8 cellular contexts compared by ENCODE assay signal in genomic region chr17:82457071-82457789, GRCh38. TPM values are rescaled to one million over a fixed set of nuclear protein-coding genes. Genes with fewer than 3 reads are reported as not detected.
DNase-seq lines count a peak whose midpoint lies in the region; ATAC-seq and TF ChIP-seq lines count a peak whose summit lies in the region.

No MANE protein-coding gene starts in this region.

- H3K27me3 ChIP-seq in esophagus (ENCODE audit: control insufficient read depth in 1 of 2, insufficient read depth in 2 of 2, low read length in 2 of 2): no peaks in the 10 kb centered on the region
- H3K27me3 ChIP-seq in ovary: no peaks in the 10 kb centered on the region

- H3K36me3 ChIP-seq in esophagus (ENCODE audit: control insufficient read depth in 2 of 2, insufficient read depth in 2 of 2, low read length in 1 of 2): peaks cover 0 to 11% of the 10 kb centered on the region in 2 donors
- H3K36me3 ChIP-seq in ovary: no peaks in the 10 kb centered on the region

- TF ChIP-seq EP300 in ovary (IDR thresholded peaks at IDR 0.05): no peak

- no peaks in the 10 kb centered on the region for H3K9me3 ChIP-seq in esophagus (ENCODE audit: control insufficient read depth in 2 of 2, insufficient read depth in 1 of 2, low read depth in 1 of 2, low read length in 1 of 2)
- H3K9me3 ChIP-seq in ovary: no peaks in the 10 kb centered on the region

- WGBS in esophagus, 2 donors: 54 to 74% methylated on average over 9 of the region's 9 CpGs
- WGBS in ovary, 3 donors: 10 to 21% (median 18%) methylated on average over 9 of the region's 9 CpGs

- DNase-seq in GM20000 (ENCODE audit: low spot score) (peak; percentile 39), SHP77 treated with DMSO at 0.1 percent for 48 hours (lab: John Stamatoyannopoulos, UW) (peak; percentile 11), ovary (no peak), DMS79 (lab: John Stamatoyannopoulos, UW) (no peak)

- H3K27ac ChIP-seq in esophagus (ENCODE audit: low read depth in 2 of 2, low read length in 1 of 2): peak overlapping the region; percentile 94 to 100
- peak overlapping the region; percentile 44 to 100 for H3K27ac ChIP-seq in ovary

- intact Hi-C loops in ovary (cut with DNase I): no loop called here

- no peak for TF ChIP-seq CTCF in GM20000 (IDR thresholded peaks at IDR 0.05; ENCODE audit: extremely low read depth, missing control alignments)
- TF ChIP-seq CTCF in ovary (IDR thresholded peaks at IDR 0.05): no peak

- no peak for TF ChIP-seq POLR2A in ovary (IDR thresholded peaks at IDR 0.05)

- peaks cover 0 to 8% of the 10 kb centered on the region in 2 donors for H3K4me1 ChIP-seq in esophagus (ENCODE audit: control insufficient read depth in 2 of 2, insufficient read depth in 2 of 2, low read length in 1 of 2)
- H3K4me1 ChIP-seq in ovary (ENCODE audit: insufficient read depth): peaks cover 20% of the 10 kb centered on the region

- H3K4me3 ChIP-seq in esophagus (ENCODE audit: low read depth in 1 of 2, low read length in 2 of 2) (peak overlapping the region in 1 of 2 donors; percentile 67), ovary (peak overlapping the region; percentile 97)

- no peak for ATAC-seq in HG03457 (IDR thresholded peaks at IDR 0.05; ENCODE audit: unreplicated experiment)
- no peak for ATAC-seq in HG03139 (IDR thresholded peaks at IDR 0.05; ENCODE audit: unreplicated experiment)
- no peak for ATAC-seq in GM19463 (IDR thresholded peaks at IDR 0.05; ENCODE audit: unreplicated experiment)

RNA-seq across cellular contexts. Expression of gene NARF, which starts 1.3 kb away (rescaled TPM):
- polyA plus RNA-seq in esophagus (10 to 100 TPM; 31.1 to 53.3 TPM), ovary (10 to 100 TPM; 29.6 to 37.8 TPM)
- 10 to 100 TPM; 39.7 to 52.7 (median 49.8) TPM for total RNA-seq in ovary

RNA-seq across cellular contexts. Expression of gene CYBC1, which starts 6.7 kb away (rescaled TPM):
- polyA plus RNA-seq in esophagus (10 to 100 TPM; 27.5 to 28.1 TPM), ovary (10 to 100 TPM; 34.0 to 56.4 TPM)
- 100 to 1,000 TPM in 1 of 7 donors, 10 to 100 TPM in 6; 44.4 to 101 (median 73.1) TPM for total RNA-seq in ovary

RNA-seq across cellular contexts. Expression of gene OGFOD3, which starts 38.8 kb away (rescaled TPM):
- polyA plus RNA-seq in esophagus (10 to 100 TPM; 11.4 to 11.6 TPM), ovary (10 to 100 TPM; 14.4 to 21.3 TPM)
- 10 to 100 TPM; 25.8 to 37.8 (median 30.4) TPM for total RNA-seq in ovary

RNA-seq across cellular contexts. Expression of gene HEXD, which starts 39.1 kb away (rescaled TPM):
- 10 to 100 TPM; 24.0 to 46.5 TPM for polyA plus RNA-seq in esophagus
- 10 to 100 TPM; 32.9 to 68.6 (median 46.6) TPM for total RNA-seq in ovary
- polyA plus RNA-seq in ovary: 10 to 100 TPM in 1 of 2 donors, 1 to 10 TPM in 1; 8.7 to 74.7 TPM

Comparison
In these comparisons a context has a peak if more than half of its experiments do, and no peak if none do; other contexts are left out.
1. DNase-seq: peak in GM20000 (single experiment) and SHP77 treated with DMSO at 0.1 percent for 48 hours (single experiment); none in ovary (0 of 5) and DMS79 (single experiment).